ENCODE assay signal across 1 cellular context in genomic region chr19:47210689-47211316, GRCh38.
A peak's percentile ranks its signal among the peaks of the same experiment; 100 is the strongest.
TF ChIP-seq lines count a peak whose summit lies in the region.

No MANE protein-coding gene starts in this region.

TF ChIP-seq in HCT116, 20 proteins besides CTCF, POLR2A, EP300 and RAD21 (continued from another document):
- TF ChIP-seq REST (IDR thresholded peaks at IDR 0.05; ENCODE audit: low read depth) (no peak), ELF1 (IDR thresholded peaks at IDR 0.05; ENCODE audit: borderline replicate concordance, low read depth) (no peak), CBX3 (IDR thresholded peaks at IDR 0.05; ENCODE audit: low read depth) (no peak), SIN3A (IDR thresholded peaks at IDR 0.05; ENCODE audit: low read depth) (no peak), EZH2 (IDR thresholded peaks at IDR 0.05) (no peak), POLR2AphosphoS5 (IDR thresholded peaks at IDR 0.05; ENCODE audit: low read depth, low read length) (no peak), ZFX (IDR thresholded peaks at IDR 0.05) (no peak), YY1 (IDR thresholded peaks at IDR 0.05; ENCODE audit: extremely low read depth, insufficient replicate concordance, low read depth, low read length) (no peak), CEBPB (IDR thresholded peaks at IDR 0.05; ENCODE audit: low read depth) (no peak), TCF7L2 (IDR thresholded peaks at IDR 0.05; ENCODE audit: borderline replicate concordance, extremely low read depth, insufficient read depth, insufficient read length) (no peak), EZH2phosphoT487 (IDR thresholded peaks at IDR 0.05; ENCODE audit: borderline replicate concordance) (no peak), ZBTB33 (IDR thresholded peaks at IDR 0.05; ENCODE audit: extremely low read depth, insufficient replicate concordance, low read length) (no peak), MAX (IDR thresholded peaks at IDR 0.05) (peak; percentile 75), FOSL1 (IDR thresholded peaks at IDR 0.05; ENCODE audit: low read depth) (no peak), ZNF274 (IDR thresholded peaks at IDR 0.05; ENCODE audit: low read depth, low read length) (no peak)
